ENCODE assay signal across 10 cellular contexts in genomic region chr10:3935933-3936359, GRCh38.
A peak's percentile ranks its signal among the peaks of the same experiment; 100 is the strongest.
DNase-seq lines count a peak whose midpoint lies in the region; ATAC-seq and TF ChIP-seq lines count a peak whose summit lies in the region.
"Had no signal": no experiment of that assay in that cellular context is flagged by ENCODE, and none has a peak within 500 bp of the region (broad histone marks: within the 10 kb centered on the region; RNA-seq: fewer than 3 reads in every experiment).

No MANE protein-coding gene starts in this region.

- H3K9me3 ChIP-seq in mammary epithelial cell (replicated peaks; ENCODE audit: insufficient read depth, low read length) (no peaks in the 10 kb centered on the region), WERI-Rb-1 (ENCODE audit: severe bottlenecking) (no peaks in the 10 kb centered on the region)
- H3K9me3 ChIP-seq: SK-N-SH had no signal

- H3K4me1 Mint-ChIP-seq in stimulated activated naive CD8-positive, alpha-beta T cell treated with anti-CD3 and anti-CD28 coated beads, Interleukin-15, Interleukin-2, amounts not matched to agents 100 ng/mL and 50 ng/mL, for 24 hours (ENCODE audit: low read depth), result peaks cover 63% of the 10 kb centered on the region

- H3K27ac Mint-ChIP-seq in stimulated activated naive CD8-positive, alpha-beta T cell treated with anti-CD3 and anti-CD28 coated beads, Interleukin-15, Interleukin-2, amounts not matched to agents 100 ng/mL and 50 ng/mL, for 24 hours, result peak overlapping the region; percentile 93

- no peak overlapping the region for H3K9ac ChIP-seq in mammary epithelial cell (ENCODE audit: insufficient read depth, low read length)
- H3K9ac ChIP-seq: SK-N-SH had no signal

- no peaks in the 10 kb centered on the region for H3K27me3 Mint-ChIP-seq in stimulated activated naive CD8-positive, alpha-beta T cell treated with anti-CD3 and anti-CD28 coated beads, Interleukin-15, Interleukin-2, amounts not matched to agents 100 ng/mL and 50 ng/mL, for 24 hours

- H3K27ac ChIP-seq in mammary epithelial cell (ENCODE audit: insufficient read depth, low read depth, low read length) (peak overlapping the region; percentile 63), WERI-Rb-1 (no peak overlapping the region)

- H4K20me1 ChIP-seq in mammary epithelial cell (ENCODE audit: insufficient read depth, low read length), result no peaks in the 10 kb centered on the region

- ATAC-seq in stimulated activated naive CD8-positive, alpha-beta T cell treated with anti-CD3 and anti-CD28 coated beads, Interleukin-15, Interleukin-2, amounts not matched to agents 100 U/mL and 50 U/mL, for 24 hours, result no peak

- H3K36me3 Mint-ChIP-seq in stimulated activated naive CD8-positive, alpha-beta T cell treated with anti-CD3 and anti-CD28 coated beads, Interleukin-15, Interleukin-2, amounts not matched to agents 100 ng/mL and 50 ng/mL, for 24 hours (ENCODE audit: low read depth), result peaks cover 13% of the 10 kb centered on the region

- no peaks in the 10 kb centered on the region for H3K79me2 ChIP-seq in mammary epithelial cell (ENCODE audit: insufficient read depth, low read length)

- intact Hi-C loops in mammary epithelial cell (cut with micrococcal nuclease), result no loop called here

- peak overlapping the region; percentile 60 for H3K4me3 Mint-ChIP-seq in stimulated activated naive CD8-positive, alpha-beta T cell treated with anti-CD3 and anti-CD28 coated beads, Interleukin-15, Interleukin-2, amounts not matched to agents 100 ng/mL and 50 ng/mL, for 24 hours

- H3K4me3 ChIP-seq in mammary epithelial cell (replicated peaks in 1 of 3; ENCODE audit: insufficient read depth in 1 of 3, low read depth in 2 of 3, low read length in 3 of 3) (peak overlapping the region in 1 of 3 experiments; percentile 31), WERI-Rb-1 (ENCODE audit: low read depth, low read length) (no peak overlapping the region)

- in situ Hi-C loops in mammary epithelial cell (cut with MboI; ENCODE audit: low sequenced_read_pairs in 2 of 2), result no loop called here

- no peak for DNase-seq in stimulated activated naive CD8-positive, alpha-beta T cell treated with anti-CD3 and anti-CD28 coated beads, Interleukin-15, Interleukin-2, amounts not matched to agents 100 U/mL and 50 U/mL, for 24 hours
- no peak for DNase-seq in mammary epithelial cell
- DNase-seq in lung microvascular endothelial cell (ENCODE audit: low read depth in 2 of 2), result peak; percentile 89 to 99
- no peak for DNase-seq in WERI-Rb-1
- DNase-seq in ureter (ENCODE audit: low spot score), result no peak
- DNase-seq in NCI-H510A treated with DMSO at 0.1 percent for 48 hours (lab: John Stamatoyannopoulos, UW), result no peak
- DNase-seq in AML-193 (lab: John Stamatoyannopoulos, UW), result no peak
- DNase-seq: head of caudate nucleus, SK-N-SH had no signal

- peaks cover 14% of the 10 kb centered on the region for H3K9me3 Mint-ChIP-seq in stimulated activated naive CD8-positive, alpha-beta T cell treated with anti-CD3 and anti-CD28 coated beads, Interleukin-15, Interleukin-2, amounts not matched to agents 100 ng/mL and 50 ng/mL, for 24 hours

- H3K27me3 ChIP-seq in mammary epithelial cell (ENCODE audit: insufficient read depth, low read length), result no peaks in the 10 kb centered on the region
- H3K27me3 ChIP-seq in WERI-Rb-1 (ENCODE audit: insufficient read depth, low read depth, severe bottlenecking), result no peaks in the 10 kb centered on the region

- peaks cover 6% of the 10 kb centered on the region for H3K4me1 ChIP-seq in mammary epithelial cell (ENCODE audit: insufficient read depth, low read length)

- H3K4me2 ChIP-seq in mammary epithelial cell (ENCODE audit: insufficient read depth, low read depth, low read length), result peak overlapping the region; percentile 78
- H3K4me2 ChIP-seq: SK-N-SH had no signal

- 41% methylated on average over 9 of the region's 9 CpGs for WGBS in mammary epithelial cell (ENCODE audit: low coverage, missing lambda C conversion rate)

- peak overlapping the region; percentile 87 for H2AFZ ChIP-seq in mammary epithelial cell (ENCODE audit: low read depth, low read length)

- CTCF ChIA-PET in mammary epithelial cell (lab: Charles Lee; ENCODE audit: low non-redundant PET), result no interaction called here

- dilution Hi-C loops in mammary epithelial cell (cut with HindIII; ENCODE audit: low sequenced_read_pairs), result no loop called here

- no TSS peak for BruUV-seq in mammary epithelial cell (replicated peaks; lab: Mats Ljungman, UMichigan)

- TF ChIP-seq CTCF in mammary epithelial cell (conservative IDR thresholded peaks at IDR 0.05 in 1 of 2, IDR thresholded peaks at IDR 0.05 in 1 of 2; ENCODE audit: extremely low read depth in 1 of 2, insufficient read depth in 1 of 2, low read depth in 1 of 2, low read length in 2 of 2) (no peak), WERI-Rb-1 (IDR thresholded peaks at IDR 0.05; ENCODE audit: low read depth, low read length) (no peak)

- H3K36me3 ChIP-seq in mammary epithelial cell (ENCODE audit: insufficient read depth, low read length) (no peaks in the 10 kb centered on the region), WERI-Rb-1 (no peaks in the 10 kb centered on the region)

Comparison
In these comparisons a context has a peak if more than half of its experiments do, and no peak if none do; other contexts are left out.
1. DNase-seq: peak in lung microvascular endothelial cell (2 of 2); none in stimulated activated naive CD8-positive, alpha-beta T cell treated with anti-CD3 and anti-CD28 coated beads, Interleukin-15, Interleukin-2, amounts not matched to agents 100 U/mL and 50 U/mL, for 24 hours (single experiment), mammary epithelial cell (single experiment), WERI-Rb-1 (single experiment), ureter (single experiment), NCI-H510A treated with DMSO at 0.1 percent for 48 hours (single experiment) and AML-193 (0 of 2).